12 cellular contexts compared by ENCODE assay signal in the genomic region with DNA sequence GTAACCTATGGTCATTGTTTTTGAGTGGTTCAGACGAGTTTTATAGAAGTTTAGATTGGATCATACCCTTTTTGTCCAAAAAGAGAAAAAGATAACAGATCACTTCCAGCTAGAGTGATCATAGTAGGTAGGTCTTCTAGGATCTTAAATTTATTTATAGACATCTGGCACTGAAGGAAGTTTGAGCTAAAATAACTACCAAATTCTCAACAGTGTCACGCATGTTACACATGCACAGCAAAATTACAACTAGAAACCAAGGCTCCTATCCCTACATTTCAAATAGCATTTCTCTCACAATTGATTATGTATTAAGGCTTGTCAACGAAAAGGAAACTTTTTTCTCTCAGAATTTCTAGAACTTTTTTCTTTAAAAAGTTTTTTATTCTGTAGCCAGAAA. TPM values are rescaled to one million over a fixed set of nuclear protein-coding genes. Genes with fewer than 3 reads are reported as not detected.
A peak's percentile ranks its signal among the peaks of the same experiment; 100 is the strongest.
DNase-seq lines count a peak whose midpoint lies in the region; ATAC-seq and TF ChIP-seq lines count a peak whose summit lies in the region.
"Had no signal": no experiment of that assay in that cellular context is flagged by ENCODE, and none has a peak within 500 bp of the region (broad histone marks: within the 10 kb centered on the region; RNA-seq: fewer than 3 reads in every experiment).

No MANE protein-coding gene starts in this region.

- H3K4me2 ChIP-seq in neural progenitor cell = peak overlapping the region; percentile 95

- no peak overlapping the region for H3K9ac ChIP-seq in neural progenitor cell

- peaks cover 2% of the 10 kb centered on the region for H3K36me3 ChIP-seq in BJ (ENCODE audit: control insufficient read depth, insufficient read depth, low read length)
- no peaks in the 10 kb centered on the region for H3K36me3 ChIP-seq in neural progenitor cell

- peaks cover 63% of the 10 kb centered on the region for H4K20me1 ChIP-seq in neural progenitor cell (ENCODE audit: low read depth)

- no peaks in the 10 kb centered on the region for H3K36me3 Mint-ChIP-seq in endothelial cell (ENCODE audit: low read depth, unreplicated experiment)
- peaks cover 13% of the 10 kb centered on the region for H3K36me3 Mint-ChIP-seq in neural progenitor cell

- H3K4me1 Mint-ChIP-seq in endothelial cell (ENCODE audit: unreplicated experiment) (peaks cover 43% of the 10 kb centered on the region), neural progenitor cell (peaks cover 22% of the 10 kb centered on the region)

- no peaks in the 10 kb centered on the region for H3K9me3 ChIP-seq in neural progenitor cell (ENCODE audit: low read depth)

- no peak for ATAC-seq in HG03108 (IDR thresholded peaks at IDR 0.05; ENCODE audit: unreplicated experiment)
- ATAC-seq in HG02870 (IDR thresholded peaks at IDR 0.05; ENCODE audit: unreplicated experiment) = no peak
- ATAC-seq: activated T-cell treated with anti-CD3 and anti-CD28 coated beads, Interleukin-2, amount 50 U/mL, for 72 hours had no signal

- peak overlapping the region; percentile 81 for H3K4me3 ChIP-seq in BJ (ENCODE audit: low read depth, low read length)
- no peak overlapping the region for H3K4me3 ChIP-seq in neural progenitor cell

- POLR2A ChIA-PET in BJ (lab: Charles Lee) = interaction anchor here (1.0 to 3.3 kb wide), 3 partner anchors 13 to 89 kb away, joined by 3 to 19 read pairs (median 3); no protein-coding TSS in a partner anchor

- no peak overlapping the region for H3K27ac Mint-ChIP-seq in endothelial cell (ENCODE audit: unreplicated experiment)
- no peak overlapping the region for H3K27ac Mint-ChIP-seq in neural progenitor cell
- H3K27ac Mint-ChIP-seq: activated T-cell treated with anti-CD3 and anti-CD28 coated beads, Interleukin-2, amount 50 U/mL, for 72 hours had no signal

- H3K27me3 ChIP-seq in BJ (ENCODE audit: control insufficient read depth, insufficient read depth, low read length) (no peaks in the 10 kb centered on the region), neural progenitor cell (no peaks in the 10 kb centered on the region)

- CTCF ChIA-PET in BJ (lab: Yijun Ruan, JAX) = interaction anchor here (1.0 to 2.6 kb wide), 6 partner anchors 11 to 354 kb away, joined by 3 to 12 read pairs (median 6); no protein-coding TSS in a partner anchor

- no peak overlapping the region for H3K27ac ChIP-seq in neural progenitor cell

- H3K4me1 ChIP-seq in neural progenitor cell = peaks cover 21% of the 10 kb centered on the region

- H3K9me3 Mint-ChIP-seq in endothelial cell (ENCODE audit: unreplicated experiment) = no peaks in the 10 kb centered on the region
- H3K9me3 Mint-ChIP-seq in neural progenitor cell = no peaks in the 10 kb centered on the region
- H3K9me3 Mint-ChIP-seq: CD4-positive, CD25-positive, alpha-beta regulatory T cell had no signal

- DNase-seq in BJ (ENCODE audit: low read depth) (no peak), LHCN-M2 (ENCODE audit: low read depth) (peak; percentile 19), endothelial cell (ENCODE audit: low spot score) (no peak), neural progenitor cell (ENCODE audit: low spot score) (no peak), GM10266 (ENCODE audit: extremely low spot score) (no peak)
- DNase-seq in activated T-cell treated with anti-CD3 and anti-CD28 coated beads, Interleukin-2, amount 50 U/mL, for 48 hours = no peak
- DNase-seq: activated T-cell treated with anti-CD3 and anti-CD28 coated beads, Interleukin-2, amount 50 U/mL, for 72 hours; CD4-positive, CD25-positive, alpha-beta regulatory T cell; glutamatergic neuron; stimulated activated CD4-positive, alpha-beta T cell treated with anti-CD3 and anti-CD28 coated beads, Interleukin-15, amount 100 ng/mL, for 24 hours had no signal

- no peak overlapping the region for H2AFZ ChIP-seq in neural progenitor cell (replicated peaks)

- peak overlapping the region; percentile 58 for H3K4me3 Mint-ChIP-seq in endothelial cell (ENCODE audit: unreplicated experiment)
- no peak overlapping the region for H3K4me3 Mint-ChIP-seq in neural progenitor cell

- H3K79me2 ChIP-seq in neural progenitor cell (ENCODE audit: low read depth) = peaks cover 73% of the 10 kb centered on the region

- no peak for TF ChIP-seq CTCF in BJ (IDR thresholded peaks at IDR 0.05; ENCODE audit: insufficient read depth, low read depth, low read length)
- no peak for TF ChIP-seq CTCF in endothelial cell (IDR thresholded peaks at IDR 0.05; ENCODE audit: unreplicated experiment)
- no peak for TF ChIP-seq CTCF in neural progenitor cell (IDR thresholded peaks at IDR 0.05)
- no peak for TF ChIP-seq CTCF in GM10266 (IDR thresholded peaks at IDR 0.05; ENCODE audit: control insufficient read depth, insufficient read depth, low read depth, missing control alignments)

- H3K27me3 Mint-ChIP-seq in endothelial cell (ENCODE audit: unreplicated experiment) = peaks cover 6% of the 10 kb centered on the region
- H3K27me3 Mint-ChIP-seq in neural progenitor cell (ENCODE audit: insufficient read depth, low read depth) = peaks cover 4% of the 10 kb centered on the region
- H3K27me3 Mint-ChIP-seq: CD4-positive, CD25-positive, alpha-beta regulatory T cell had no signal

- peaks cover 14% of the 10 kb centered on the region for H3F3A ChIP-seq in neural progenitor cell (ENCODE audit: low read depth)

RNA-seq across cellular contexts. Expression of a gene that starts 2.3 kb away (rescaled TPM):
- 346 and 812 TPM in 2 replicates for polyA plus RNA-seq in BJ (2011; rRNA removed)
- 148 and 157 TPM in 2 replicates for polyA minus RNA-seq in BJ (2011; rRNA and poly(A)+ RNA removed)
- total RNA-seq in LHCN-M2 (2014; rRNA removed) (841 and 886 TPM in 2 replicates), endothelial cell (ENCODE audit: unreplicated experiment) (197 TPM), neural progenitor cell (ENCODE audit: low replicate concordance) (176 and 234 TPM in 2 replicates)
- 465 TPM for polyA plus RNA-seq in LHCN-M2 (2012)

RNA-seq across cellular contexts. Expression of a gene that starts 34.1 kb away (rescaled TPM):
- polyA plus RNA-seq in BJ (2011; rRNA removed) = not detected in 2 replicates
- not detected in 2 replicates for polyA minus RNA-seq in BJ (2011; rRNA and poly(A)+ RNA removed)
- total RNA-seq in LHCN-M2 (2014; rRNA removed) (1.7 and 2.1 TPM in 2 replicates), endothelial cell (ENCODE audit: unreplicated experiment) (not detected), neural progenitor cell (ENCODE audit: low replicate concordance) (0.46 TPM in 1 of 2 replicates, not detected in the other)
- polyA plus RNA-seq in LHCN-M2 (2012) = 3.5 TPM
- total RNA-seq: activated T-cell treated with anti-CD3 and anti-CD28 coated beads, Interleukin-2, amount 50 U/mL, for 72 hours; CD4-positive, CD25-positive, alpha-beta regulatory T cell had no signal
- polyA plus RNA-seq: CD4-positive, CD25-positive, alpha-beta regulatory T cell had no signal

RNA-seq across cellular contexts. Expression of a gene that starts 50.3 kb away (rescaled TPM):
- polyA plus RNA-seq in BJ (2011; rRNA removed) = 13.1 and 13.2 TPM in 2 replicates
- 6.9 and 12.5 TPM in 2 replicates for polyA minus RNA-seq in BJ (2011; rRNA and poly(A)+ RNA removed)
- total RNA-seq in LHCN-M2 (2014; rRNA removed) (3.2 and 5.3 TPM in 2 replicates), endothelial cell (ENCODE audit: unreplicated experiment) (31.5 TPM), neural progenitor cell (ENCODE audit: low replicate concordance) (93.6 and 115 TPM in 2 replicates)
- polyA plus RNA-seq in LHCN-M2 (2012) = 3.9 TPM
